In genomic region chr4:25233737-25234389, GRCh38 we compare ENCODE assay signal across 8 cellular contexts. TPM values are rescaled to one million over a fixed set of nuclear protein-coding genes. Genes with fewer than 3 reads are reported as not detected.
DNase-seq lines count a peak whose midpoint lies in the region; ATAC-seq and TF ChIP-seq lines count a peak whose summit lies in the region.

TSS of gene PI4K2B (plus strand) at chr4:25234033. CDS start at chr4:25234164, 131 bp downstream.

- no peaks in the 10 kb centered on the region for H3K36me3 ChIP-seq in CD4-positive, CD25-positive, alpha-beta regulatory T cell (ENCODE audit: control insufficient read depth, insufficient read depth, low read length)
- no peaks in the 10 kb centered on the region for H3K36me3 ChIP-seq in duodenal mucosa (ENCODE audit: control insufficient read depth in 1 of 2, insufficient read depth in 2 of 2, low read length in 2 of 2)
- no peaks in the 10 kb centered on the region for H3K36me3 ChIP-seq in lower lobe of right lung

- H3K27ac ChIP-seq in CD4-positive, CD25-positive, alpha-beta regulatory T cell (ENCODE audit: insufficient read depth, low read length, poor library complexity, severe bottlenecking), result peak within 1 kb of the TSS; percentile 88
- H3K27ac ChIP-seq in duodenal mucosa (ENCODE audit: low read depth, low read length), result peak within 1 kb of the TSS; percentile 95
- H3K27ac ChIP-seq in lower lobe of right lung, result peak within 1 kb of the TSS; percentile 96

- peaks cover 9% of the 10 kb centered on the region for H3K36me3 Mint-ChIP-seq in CD4-positive, CD25-positive, alpha-beta regulatory T cell
- peaks cover 53% of the 10 kb centered on the region for H3K36me3 Mint-ChIP-seq in activated CD4-positive, alpha-beta memory T cell treated with anti-CD3 and anti-CD28 coated beads, Interleukin-2, amount 10 ng/mL, durations not matched to agents 7 days and 5 days (ENCODE audit: low read depth)

- peak within 1 kb of the TSS; percentile 93 to 96 (median 95) for H3K27ac Mint-ChIP-seq in CD4-positive, CD25-positive, alpha-beta regulatory T cell
- H3K27ac Mint-ChIP-seq in activated CD4-positive, alpha-beta memory T cell treated with anti-CD3 and anti-CD28 coated beads, Interleukin-2, amount 10 ng/mL, durations not matched to agents 7 days and 5 days, result peak within 1 kb of the TSS; percentile 97

- peak within 1 kb of the TSS; percentile 88 to 98 for H3K9ac ChIP-seq in duodenal mucosa (ENCODE audit: low read depth in 1 of 2, low read length in 2 of 2)

- POLR2A ChIA-PET in activated CD4-positive, alpha-beta memory T cell treated with anti-CD3 and anti-CD28 coated beads, Interleukin-2, amount 10 ng/mL, durations not matched to agents 7 days and 5 days (lab: Charles Lee), result interaction anchor here (0.8 to 5.6 kb wide), 18 partner anchors 9 to 649 kb away, joined by 3 to 144 read pairs (median 5); partner anchors contain the start of genes ANAPC4, DHX15, SEPSECS and ZCCHC4

- peaks cover 0 to 6% (median 1%) of the 10 kb centered on the region in 7 donors for H3K9me3 Mint-ChIP-seq in CD4-positive, CD25-positive, alpha-beta regulatory T cell
- H3K9me3 Mint-ChIP-seq in activated CD4-positive, alpha-beta memory T cell treated with anti-CD3 and anti-CD28 coated beads, Interleukin-2, amount 10 ng/mL, durations not matched to agents 7 days and 5 days, result peaks cover 24% of the 10 kb centered on the region

- H3K4me3 ChIP-seq in CD4-positive, CD25-positive, alpha-beta regulatory T cell (ENCODE audit: low read depth, low read length), result peak within 1 kb of the TSS; percentile 96
- peak within 1 kb of the TSS; percentile 79 to 89 for H3K4me3 ChIP-seq in duodenal mucosa (ENCODE audit: low read depth in 1 of 2, low read length in 2 of 2)
- H3K4me3 ChIP-seq in lower lobe of right lung, result peak within 1 kb of the TSS; percentile 98

- peaks cover 20 to 61% (median 43%) of the 10 kb centered on the region in 4 donors for H3K4me1 Mint-ChIP-seq in CD4-positive, CD25-positive, alpha-beta regulatory T cell
- H3K4me1 Mint-ChIP-seq in activated CD4-positive, alpha-beta memory T cell treated with anti-CD3 and anti-CD28 coated beads, Interleukin-2, amount 10 ng/mL, durations not matched to agents 7 days and 5 days, result peaks cover 47% of the 10 kb centered on the region

- intact Hi-C loops in lower lobe of right lung (cut with DNase I), result no loop called here

- H3K4me1 ChIP-seq in CD4-positive, CD25-positive, alpha-beta regulatory T cell (ENCODE audit: control insufficient read depth, insufficient read depth, low read length, poor library complexity, severe bottlenecking), result peaks cover 28% of the 10 kb centered on the region
- peaks cover 5 to 9% of the 10 kb centered on the region in 2 donors for H3K4me1 ChIP-seq in duodenal mucosa (ENCODE audit: control insufficient read depth in 1 of 2, insufficient read depth in 2 of 2, low read length in 2 of 2)
- peaks cover 31% of the 10 kb centered on the region for H3K4me1 ChIP-seq in lower lobe of right lung

- CTCF ChIA-PET in activated CD4-positive, alpha-beta memory T cell treated with anti-CD3 and anti-CD28 coated beads, Interleukin-2, amount 10 ng/mL, durations not matched to agents 7 days and 5 days (lab: Charles Lee), result interaction anchor here (0.8 to 6.6 kb wide), 9 partner anchors 9 to 144 kb away, joined by 3 to 70 read pairs (median 4); partner anchors contain the start of genes ANAPC4 and ZCCHC4

- no peaks in the 10 kb centered on the region for H3K27me3 ChIP-seq in CD4-positive, CD25-positive, alpha-beta regulatory T cell (ENCODE audit: control insufficient read depth, insufficient read depth, low read length)
- no peaks in the 10 kb centered on the region for H3K27me3 ChIP-seq in duodenal mucosa (ENCODE audit: control insufficient read depth in 1 of 2, insufficient read depth in 2 of 2, low read length in 2 of 2)
- no peaks in the 10 kb centered on the region for H3K27me3 ChIP-seq in lower lobe of right lung (ENCODE audit: low read depth)

- DNase-seq in CD4-positive, CD25-positive, alpha-beta regulatory T cell, result peak; percentile 90 to 95 (median 93)
- DNase-seq in HK-2 (ENCODE audit: unreplicated experiment), result peak; percentile 94
- DNase-seq in NCI-H82 treated with DMSO at 0.1 percent for 48 hours (lab: John Stamatoyannopoulos, UW; ENCODE audit: unreplicated experiment), result peak; percentile 55
- peak; percentile 95 for DNase-seq in activated CD4-positive, alpha-beta memory T cell treated with anti-CD3 and anti-CD28 coated beads, Interleukin-2, amount 10 ng/mL, durations not matched to agents 7 days and 5 days
- peak; percentile 93 for DNase-seq in lower lobe of right lung
- DNase-seq in stimulated activated CD4-positive, alpha-beta T cell treated with anti-CD3 and anti-CD28 coated beads, TNF-alpha, amount 100 ng/mL, for 4 hours (ENCODE audit: low read depth in 3 of 3), result peak; percentile 90 to 94 (median 91)

- peaks cover 0 to 6% of the 10 kb centered on the region in 2 experiments for H3K9me3 ChIP-seq in CD4-positive, CD25-positive, alpha-beta regulatory T cell (ENCODE audit: control insufficient read depth in 2 of 2, low read length in 2 of 2)
- H3K9me3 ChIP-seq in duodenal mucosa (ENCODE audit: control insufficient read depth in 1 of 2, low read length in 2 of 2), result no peaks in the 10 kb centered on the region
- H3K9me3 ChIP-seq in lower lobe of right lung, result no peaks in the 10 kb centered on the region

- peaks cover 6% of the 10 kb centered on the region for H3K27me3 Mint-ChIP-seq in CD4-positive, CD25-positive, alpha-beta regulatory T cell
- no peaks in the 10 kb centered on the region for H3K27me3 Mint-ChIP-seq in activated CD4-positive, alpha-beta memory T cell treated with anti-CD3 and anti-CD28 coated beads, Interleukin-2, amount 10 ng/mL, durations not matched to agents 7 days and 5 days

- peak; percentile 83 for ATAC-seq in CD4-positive, CD25-positive, alpha-beta regulatory T cell (ENCODE audit: low read depth in 2 of 2)
- ATAC-seq in GM19452 (IDR thresholded peaks at IDR 0.05; ENCODE audit: unreplicated experiment) (peak; percentile 67), lower lobe of right lung (peak; percentile 95 to 97)

- no peak for TF ChIP-seq CTCF in lower lobe of right lung (IDR thresholded peaks at IDR 0.05)

- peak within 1 kb of the TSS; percentile 90 to 97 (median 90) for H3K4me3 Mint-ChIP-seq in CD4-positive, CD25-positive, alpha-beta regulatory T cell
- peak within 1 kb of the TSS; percentile 96 for H3K4me3 Mint-ChIP-seq in activated CD4-positive, alpha-beta memory T cell treated with anti-CD3 and anti-CD28 coated beads, Interleukin-2, amount 10 ng/mL, durations not matched to agents 7 days and 5 days

RNA-seq across cellular contexts. Expression of gene PI4K2B, which starts in this region (rescaled TPM):
- total RNA-seq in CD4-positive, CD25-positive, alpha-beta regulatory T cell, result 16.5 TPM
- 10 to 100 TPM; 12.1 to 19.0 (median 12.9) TPM for polyA plus RNA-seq in CD4-positive, CD25-positive, alpha-beta regulatory T cell
- 10 to 100 TPM; 49.2 to 49.5 TPM for total RNA-seq in activated CD4-positive, alpha-beta memory T cell treated with anti-CD3 and anti-CD28 coated beads, Interleukin-2, amount 10 ng/mL, durations not matched to agents 7 days and 5 days
- total RNA-seq in lower lobe of right lung, result 21.1 TPM

Comparison
In these comparisons a context has a peak if more than half of its experiments do, and no peak if none do; other contexts are left out.
1. Peak in every context shown above with its lines: DNase-seq, ATAC-seq, H3K4me3 ChIP-seq and H3K27ac ChIP-seq.